2 cellular contexts compared by ENCODE assay signal in genomic region chr22:43504068-43504467, GRCh38.
A peak's percentile ranks its signal among the peaks of the same experiment; 100 is the strongest.
TF ChIP-seq lines count a peak whose summit lies in the region.

No MANE protein-coding gene starts in this region.

TF ChIP-seq in HepG2, 621 proteins besides CTCF, POLR2A, EP300 and RAD21:
- no peak for TF ChIP-seq JARID2 (CRISPR knock-in tag; IDR thresholded peaks at IDR 0.05; ENCODE audit: insufficient replicate concordance)
- TF ChIP-seq MYNN (CRISPR knock-in tag; IDR thresholded peaks at IDR 0.05; ENCODE audit: low read depth): no peak
- TF ChIP-seq ZNF121 (CRISPR knock-in tag; IDR thresholded peaks at IDR 0.05): no peak
- TF ChIP-seq JUN (CRISPR knock-in tag; IDR thresholded peaks at IDR 0.05): no peak
- TF ChIP-seq TEAD2 (CRISPR knock-in tag; IDR thresholded peaks at IDR 0.05): no peak
- TF ChIP-seq ZNF207 (IDR thresholded peaks at IDR 0.05; ENCODE audit: borderline replicate concordance): no peak
- no peak for TF ChIP-seq ZNF550 (CRISPR knock-in tag; IDR thresholded peaks at IDR 0.05; ENCODE audit: borderline replicate concordance)
- peak; percentile 97 for TF ChIP-seq CREB1 (IDR thresholded peaks at IDR 0.05)
- TF ChIP-seq CREB1 (CRISPR knock-in tag; IDR thresholded peaks at IDR 0.05): no peak
- TF ChIP-seq ZNF589 (CRISPR knock-in tag; conservative IDR thresholded peaks at IDR 0.05): no peak
- no peak for TF ChIP-seq KDM5B (CRISPR knock-in tag; IDR thresholded peaks at IDR 0.05; ENCODE audit: borderline replicate concordance)
- peak; percentile 93 for TF ChIP-seq ATF7 (IDR thresholded peaks at IDR 0.05)
- TF ChIP-seq ATF7 (CRISPR knock-in tag; IDR thresholded peaks at IDR 0.05): no peak
- no peak for TF ChIP-seq ZNF619 (CRISPR knock-in tag; IDR thresholded peaks at IDR 0.05)
- TF ChIP-seq NR2F6 (IDR thresholded peaks at IDR 0.05): no peak
- TF ChIP-seq NR2F6 (CRISPR knock-in tag; IDR thresholded peaks at IDR 0.05): no peak
- TF ChIP-seq PLRG1 (conservative IDR thresholded peaks at IDR 0.05): peak; percentile 59; the same call in 1 of the 2 replicates
- no peak for TF ChIP-seq GZF1 (CRISPR knock-in tag; IDR thresholded peaks at IDR 0.05)

TF ChIP-seq in HEK293, 187 proteins besides CTCF, POLR2A, EP300 and RAD21 (continues in another document):
- TF ChIP-seq OSR2 (tag by site-specific recombination; IDR thresholded peaks at IDR 0.05) (no peak), ZNF350 (tag by site-specific recombination; IDR thresholded peaks at IDR 0.05) (no peak), OVOL3 (tag by site-specific recombination; IDR thresholded peaks at IDR 0.05) (no peak), RBAK (tag by site-specific recombination; IDR thresholded peaks at IDR 0.05) (0 out of 2 replicates have a peak, but pooled peaks have one; percentile 22), ZNF169 (tag by site-specific recombination; IDR thresholded peaks at IDR 0.05) (peak; percentile 73), HOXA7 (CRISPR knock-in tag; IDR thresholded peaks at IDR 0.05; ENCODE audit: borderline replicate concordance) (no peak), ZNF510 (tag by site-specific recombination; IDR thresholded peaks at IDR 0.05; ENCODE audit: insufficient replicate concordance) (no peak), ZNF239 (tag by site-specific recombination; IDR thresholded peaks at IDR 0.05) (no peak), ZNF398 (tag by site-specific recombination; IDR thresholded peaks at IDR 0.05) (0 out of 2 replicates have a peak, but pooled peaks have one; percentile 1), ZNF112 (tag by site-specific recombination; IDR thresholded peaks at IDR 0.05) (peak; percentile 7; the same call in 1 of the 2 replicates), ZNF513 (tag by site-specific recombination; IDR thresholded peaks at IDR 0.05) (peak; percentile 83), ZNF530 (tag by site-specific recombination; IDR thresholded peaks at IDR 0.05; ENCODE audit: low read depth) (no peak), ZNF747 (tag by site-specific recombination; IDR thresholded peaks at IDR 0.05) (peak; percentile 90), ELK4 (IDR thresholded peaks at IDR 0.05; ENCODE audit: borderline replicate concordance, low read depth, low read length) (no peak), ZNF26 (tag by site-specific recombination; IDR thresholded peaks at IDR 0.05) (0 out of 2 replicates have a peak, but pooled peaks have one; percentile 35), TSHZ1 (tag by site-specific recombination; IDR thresholded peaks at IDR 0.05; ENCODE audit: borderline replicate concordance) (no peak), ZNF248 (tag by site-specific recombination; IDR thresholded peaks at IDR 0.05) (no peak), ZNF629 (tag by site-specific recombination; IDR thresholded peaks at IDR 0.05) (peak; percentile 81), PRDM4 (tag by site-specific recombination; IDR thresholded peaks at IDR 0.05) (no peak), ZNF639 (tag by site-specific recombination; IDR thresholded peaks at IDR 0.05) (no peak), PRDM10 (tag by site-specific recombination; IDR thresholded peaks at IDR 0.05) (no peak), YY2 (tag by site-specific recombination; IDR thresholded peaks at IDR 0.05) (0 out of 2 replicates have a peak, but pooled peaks have one; percentile 62), ZNF362 (tag by site-specific recombination; IDR thresholded peaks at IDR 0.05) (no peak), ZNF423 (tag by site-specific recombination; IDR thresholded peaks at IDR 0.05) (no peak), ZNF266 (tag by site-specific recombination; IDR thresholded peaks at IDR 0.05; ENCODE audit: low read depth) (peak; percentile 8; the same call in 1 of the 2 replicates), ZNF701 (tag by site-specific recombination; IDR thresholded peaks at IDR 0.05) (no peak), ZNF76 (tag by site-specific recombination; IDR thresholded peaks at IDR 0.05; ENCODE audit: borderline replicate concordance, low read depth) (no peak), ZNF37A (tag by site-specific recombination; IDR thresholded peaks at IDR 0.05) (no peak), ZFP41 (tag by site-specific recombination; IDR thresholded peaks at IDR 0.05; ENCODE audit: borderline replicate concordance) (no peak)
